27 cellular contexts compared by ENCODE assay signal in genomic region chr16:85809645-85810044, GRCh38. TPM values are rescaled to one million over a fixed set of nuclear protein-coding genes. Genes with fewer than 3 reads are reported as not detected.
DNase-seq lines count a peak whose midpoint lies in the region; ATAC-seq and TF ChIP-seq lines count a peak whose summit lies in the region.
"Had no signal": no experiment of that assay in that cellular context is flagged by ENCODE, and none has a peak within 500 bp of the region (broad histone marks: within the 10 kb centered on the region; RNA-seq: fewer than 3 reads in every experiment).

No MANE protein-coding gene starts in this region.

- H3K4me1 ChIP-seq in osteoblast (ENCODE audit: insufficient read depth, low read length) = no peaks in the 10 kb centered on the region
- H3K4me1 ChIP-seq: SJSA1 had no signal

- DNase-seq in GM12864 (ENCODE audit: low read depth) (no peak), NAMALWA (ENCODE audit: low spot score) (peak; percentile 35), brain microvascular endothelial cell (no peak), osteoblast (ENCODE audit: insufficient read length, low spot score, missing footprints) (no peak)
- no peak for DNase-seq in stimulated activated effector memory CD8-positive, alpha-beta T cell treated with anti-CD3 and anti-CD28 coated beads, Interleukin-12 subunit alpha, Interleukin-12 subunit beta, amount 100 ng/mL, for 72 hours (ENCODE audit: low spot score in 2 of 2)
- DNase-seq in activated CD4-positive, alpha-beta T cell treated with anti-CD3 and anti-CD28 coated beads for 48 hours = no peak
- DNase-seq in stimulated activated CD4-positive, alpha-beta T cell treated with anti-CD3 and anti-CD28 coated beads, Interleukin-4, amount 100 ng/mL, for 1 hour = no peak
- DNase-seq: Calu3; CD8-positive, alpha-beta memory T cell; DMS79 treated with DMSO at 0.1 percent for 48 hours; GF-D8; GOT3; HFFc6; MM.1S; NCI-H1048; NCI-H1417 treated with DMSO at 0.1 percent for 48 hours; NCI-H1694 treated with DMSO at 0.1 percent for 48 hours; NCI-H2081; NCI-H2227 treated with DMSO at 0.1 percent for 48 hours; NCI-H510A; NCI-H69; OCI-M1; T-cell had no signal

- peak; percentile 17 for ATAC-seq in stimulated activated effector memory CD8-positive, alpha-beta T cell treated with anti-CD3 and anti-CD28 coated beads, Interleukin-12 subunit alpha, Interleukin-12 subunit beta, amount 100 ng/mL, for 72 hours

- H3K27ac ChIP-seq in brain microvascular endothelial cell (no peak overlapping the region), osteoblast (ENCODE audit: low read depth, low read length) (no peak overlapping the region)
- H3K27ac ChIP-seq: C4-2B, KMS-11, SJSA1 had no signal

- H3K4me3 ChIP-seq in GM12864 (ENCODE audit: low read depth, low read length) = no peak overlapping the region
- H3K4me3 ChIP-seq in brain microvascular endothelial cell (ENCODE audit: low read depth, low read length) = no peak overlapping the region
- H3K4me3 ChIP-seq in osteoblast (ENCODE audit: insufficient read depth, low read length) = no peak overlapping the region
- H3K4me3 ChIP-seq: HAP-1, SJSA1 had no signal

- H3K36me3 Mint-ChIP-seq in stimulated activated effector memory CD8-positive, alpha-beta T cell treated with anti-CD3 and anti-CD28 coated beads, Interleukin-12 subunit alpha, Interleukin-12 subunit beta, amount 100 ng/mL, for 72 hours = peaks cover 30% of the 10 kb centered on the region

- no peaks in the 10 kb centered on the region for H3K9me3 Mint-ChIP-seq in stimulated activated effector memory CD8-positive, alpha-beta T cell treated with anti-CD3 and anti-CD28 coated beads, Interleukin-12 subunit alpha, Interleukin-12 subunit beta, amount 100 ng/mL, for 72 hours
- H3K9me3 Mint-ChIP-seq: CD8-positive, alpha-beta memory T cell; HFFc6; T-cell had no signal

- peak; percentile 1 for TF ChIP-seq CTCF in GM12864 (IDR thresholded peaks at IDR 0.05; ENCODE audit: low read depth, low read length, missing control alignments)
- peak; percentile 3 for TF ChIP-seq CTCF in brain microvascular endothelial cell (IDR thresholded peaks at IDR 0.05; ENCODE audit: low read depth, low read length, missing control alignments)
- no peak for TF ChIP-seq CTCF in osteoblast (IDR thresholded peaks at IDR 0.05; ENCODE audit: extremely low read depth, low read depth, low read length)

- no peaks in the 10 kb centered on the region for H3K79me2 ChIP-seq in osteoblast (ENCODE audit: insufficient read depth, low read length)

- no peak overlapping the region for H2AFZ ChIP-seq in osteoblast (ENCODE audit: low read length)

- H3K36me3 ChIP-seq in brain microvascular endothelial cell (replicated peaks) (peaks cover 22% of the 10 kb centered on the region), osteoblast (ENCODE audit: insufficient read depth, low read length) (peaks cover 26% of the 10 kb centered on the region)

- H3K4me3 Mint-ChIP-seq in stimulated activated effector memory CD8-positive, alpha-beta T cell treated with anti-CD3 and anti-CD28 coated beads, Interleukin-12 subunit alpha, Interleukin-12 subunit beta, amount 100 ng/mL, for 72 hours = no peak overlapping the region
- H3K4me3 Mint-ChIP-seq: CD8-positive, alpha-beta memory T cell; HFFc6; T-cell had no signal

- H3K27me3 ChIP-seq in brain microvascular endothelial cell (replicated peaks) = peaks cover 26% of the 10 kb centered on the region
- peaks cover 27% of the 10 kb centered on the region for H3K27me3 ChIP-seq in osteoblast (ENCODE audit: insufficient read depth, low read length)
- H3K27me3 ChIP-seq: SJSA1 had no signal

- H3K9me3 ChIP-seq in osteoblast (ENCODE audit: low read depth, low read length) = no peaks in the 10 kb centered on the region
- H3K9me3 ChIP-seq: HAP-1, SJSA1 had no signal

- in situ Hi-C loops in brain microvascular endothelial cell (cut with HindIII; ENCODE audit: low pct_ligation_motif_present, low sequenced_read_pairs) = no loop called here

- H4K20me1 ChIP-seq in osteoblast (ENCODE audit: insufficient read depth, low read length) = peaks cover 2% of the 10 kb centered on the region

- no peaks in the 10 kb centered on the region for H3K4me1 Mint-ChIP-seq in stimulated activated effector memory CD8-positive, alpha-beta T cell treated with anti-CD3 and anti-CD28 coated beads, Interleukin-12 subunit alpha, Interleukin-12 subunit beta, amount 100 ng/mL, for 72 hours

- H3K4me2 ChIP-seq in osteoblast (ENCODE audit: insufficient read depth, low read length) = no peak overlapping the region
- H3K4me2 ChIP-seq: KMS-11 had no signal

- peak overlapping the region; percentile 52 for H3K27ac Mint-ChIP-seq in stimulated activated effector memory CD8-positive, alpha-beta T cell treated with anti-CD3 and anti-CD28 coated beads, Interleukin-12 subunit alpha, Interleukin-12 subunit beta, amount 100 ng/mL, for 72 hours
- H3K27ac Mint-ChIP-seq: CD8-positive, alpha-beta memory T cell; HFFc6; T-cell had no signal

RNA-seq across cellular contexts. Expression of gene COX4I1, which starts 10.2 kb away (rescaled TPM):
- 277 and 297 TPM in 2 replicates for total RNA-seq in osteoblast

RNA-seq across cellular contexts. Expression of gene EMC8, which starts 10.3 kb away (rescaled TPM):
- total RNA-seq in osteoblast = 28.6 and 30.1 TPM in 2 replicates

RNA-seq across cellular contexts. Expression of gene C16orf74, which starts 58.7 kb away (rescaled TPM):
- total RNA-seq in osteoblast = 0.59 and 0.72 TPM in 2 replicates
